6 cellular contexts compared by ENCODE assay signal in the genomic region with DNA sequence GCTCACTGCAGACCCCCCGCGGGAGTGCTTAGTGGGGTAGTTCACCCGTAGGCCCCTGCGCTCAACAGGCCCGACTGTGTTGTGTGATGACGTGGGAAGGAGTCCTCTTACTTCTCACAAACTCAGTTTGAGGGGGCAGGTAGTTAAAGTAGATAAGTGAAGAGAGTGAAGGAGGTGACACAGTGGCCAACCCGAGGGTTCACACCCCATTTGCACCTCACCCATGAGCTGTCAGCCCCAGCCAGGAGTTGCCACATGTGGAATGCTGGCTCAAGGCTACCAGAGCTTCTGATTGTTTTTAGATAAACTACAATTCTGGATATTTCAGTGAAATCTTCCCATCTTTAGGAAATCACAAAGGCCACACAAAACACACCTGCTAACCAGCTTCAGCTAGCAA.
"Had no signal": no experiment of that assay in that cellular context is flagged by ENCODE, and none has a peak within 500 bp of the region (broad histone marks: within the 10 kb centered on the region; RNA-seq: fewer than 3 reads in every experiment).

No MANE protein-coding gene starts in this region.

- ATAC-seq: HepG2, K562 had no signal

- H3K27ac ChIP-seq: HL-60 had no signal

- H3K36me3 Mint-ChIP-seq: IgD-negative memory B cell had no signal

- H3K4me3 ChIP-seq: K562 had no signal

- H3K4me3 Mint-ChIP-seq: IgD-negative memory B cell had no signal

- H3K27ac Mint-ChIP-seq: IgD-negative memory B cell had no signal

- DNase-seq: IMR-90, KBM-7 had no signal

- H3K9me3 Mint-ChIP-seq: IgD-negative memory B cell had no signal
